Comparison of ENCODE assay signal across 8 cellular contexts in genomic region chr14:62117718-62118164, GRCh38.
DNase-seq lines count a peak whose midpoint lies in the region; ATAC-seq and TF ChIP-seq lines count a peak whose summit lies in the region.

No MANE protein-coding gene starts in this region.

- no peak overlapping the region for H3K27ac Mint-ChIP-seq in activated naive CD4-positive, alpha-beta T cell treated with anti-CD3 and anti-CD28 coated beads, Interleukin-2, amount 50 U/mL, for 24 hours
- H3K27ac Mint-ChIP-seq in activated naive CD4-positive, alpha-beta T cell treated with anti-CD3 and anti-CD28 coated beads, Interleukin-2, amount 50 U/mL, for 72 hours, result no peak overlapping the region
- H3K27ac Mint-ChIP-seq in activated T-helper 17 cell treated with anti-CD3 and anti-CD28 coated beads, Interleukin-2, amount 50 U/mL, for 72 hours, result no peak overlapping the region
- H3K27ac Mint-ChIP-seq in type B pancreatic cell, result no peak overlapping the region

- no peaks in the 10 kb centered on the region for H3K9me3 ChIP-seq in left lung

- H3K9me3 Mint-ChIP-seq in activated naive CD4-positive, alpha-beta T cell treated with anti-CD3 and anti-CD28 coated beads, Interleukin-2, amount 50 U/mL, for 24 hours, result no peaks in the 10 kb centered on the region
- no peaks in the 10 kb centered on the region for H3K9me3 Mint-ChIP-seq in activated naive CD4-positive, alpha-beta T cell treated with anti-CD3 and anti-CD28 coated beads, Interleukin-2, amount 50 U/mL, for 72 hours
- no peaks in the 10 kb centered on the region for H3K9me3 Mint-ChIP-seq in activated T-helper 17 cell treated with anti-CD3 and anti-CD28 coated beads, Interleukin-2, amount 50 U/mL, for 72 hours
- H3K9me3 Mint-ChIP-seq in type B pancreatic cell, result no peaks in the 10 kb centered on the region

- intact Hi-C loops in left lung (cut with DNase I), result no loop called here

- no peak for ATAC-seq in activated naive CD4-positive, alpha-beta T cell treated with anti-CD3 and anti-CD28 coated beads, Interleukin-2, amount 50 U/mL, for 72 hours
- no peak for ATAC-seq in activated T-helper 17 cell treated with anti-CD3 and anti-CD28 coated beads, Interleukin-2, amount 50 U/mL, for 72 hours (replicated peaks)
- peak; percentile 10 for ATAC-seq in left lung
- ATAC-seq in HG02870 (IDR thresholded peaks at IDR 0.05; ENCODE audit: unreplicated experiment), result no peak

- no peak overlapping the region for H3K4me3 ChIP-seq in left lung

- TF ChIP-seq CTCF in left lung (IDR thresholded peaks at IDR 0.05) (no peak), type B pancreatic cell (conservative IDR thresholded peaks at IDR 0.05) (no peak)

- H3K27me3 Mint-ChIP-seq in activated naive CD4-positive, alpha-beta T cell treated with anti-CD3 and anti-CD28 coated beads, Interleukin-2, amount 50 U/mL, for 24 hours, result peaks cover 57% of the 10 kb centered on the region
- H3K27me3 Mint-ChIP-seq in activated T-helper 17 cell treated with anti-CD3 and anti-CD28 coated beads, Interleukin-2, amount 50 U/mL, for 72 hours, result peaks cover 59% of the 10 kb centered on the region
- H3K27me3 Mint-ChIP-seq in type B pancreatic cell, result peaks cover 87% of the 10 kb centered on the region

- H3K36me3 ChIP-seq in left lung, result no peaks in the 10 kb centered on the region

- H3K27ac ChIP-seq in left lung, result no peak overlapping the region

- H3K36me3 Mint-ChIP-seq in activated naive CD4-positive, alpha-beta T cell treated with anti-CD3 and anti-CD28 coated beads, Interleukin-2, amount 50 U/mL, for 24 hours, result no peaks in the 10 kb centered on the region
- H3K36me3 Mint-ChIP-seq in activated naive CD4-positive, alpha-beta T cell treated with anti-CD3 and anti-CD28 coated beads, Interleukin-2, amount 50 U/mL, for 72 hours, result no peaks in the 10 kb centered on the region
- no peaks in the 10 kb centered on the region for H3K36me3 Mint-ChIP-seq in activated T-helper 17 cell treated with anti-CD3 and anti-CD28 coated beads, Interleukin-2, amount 50 U/mL, for 72 hours (ENCODE audit: low read depth)
- no peaks in the 10 kb centered on the region for H3K36me3 Mint-ChIP-seq in type B pancreatic cell

- peaks cover 74 to 87% of the 10 kb centered on the region in 2 donors for H3K27me3 ChIP-seq in left lung

- peak overlapping the region; percentile 66 for H3K4me3 Mint-ChIP-seq in activated naive CD4-positive, alpha-beta T cell treated with anti-CD3 and anti-CD28 coated beads, Interleukin-2, amount 50 U/mL, for 24 hours
- H3K4me3 Mint-ChIP-seq in activated T-helper 17 cell treated with anti-CD3 and anti-CD28 coated beads, Interleukin-2, amount 50 U/mL, for 72 hours, result peak overlapping the region; percentile 39
- peak overlapping the region; percentile 86 for H3K4me3 Mint-ChIP-seq in type B pancreatic cell

- H3K4me1 ChIP-seq in left lung, result peaks cover 6 to 9% of the 10 kb centered on the region in 2 donors

- DNase-seq in activated naive CD4-positive, alpha-beta T cell treated with anti-CD3 and anti-CD28 coated beads, Interleukin-2, amount 50 U/mL, for 72 hours (ENCODE audit: low spot score in 2 of 2), result no peak
- no peak for DNase-seq in left lung
- no peak for DNase-seq in type B pancreatic cell (ENCODE audit: extremely low spot score, unreplicated experiment)
- no peak for DNase-seq in NCI-H2196 (lab: John Stamatoyannopoulos, UW; ENCODE audit: unreplicated experiment)
- DNase-seq in NCI-H69 (lab: John Stamatoyannopoulos, UW), result no peak

- H3K4me1 Mint-ChIP-seq in activated naive CD4-positive, alpha-beta T cell treated with anti-CD3 and anti-CD28 coated beads, Interleukin-2, amount 50 U/mL, for 24 hours, result peaks cover 13% of the 10 kb centered on the region
- no peaks in the 10 kb centered on the region for H3K4me1 Mint-ChIP-seq in activated T-helper 17 cell treated with anti-CD3 and anti-CD28 coated beads, Interleukin-2, amount 50 U/mL, for 72 hours
- peaks cover 5% of the 10 kb centered on the region for H3K4me1 Mint-ChIP-seq in type B pancreatic cell (ENCODE audit: unreplicated experiment)
